In genomic region chr11:84828616-84829015, GRCh38 we compare ENCODE assay signal across 11 cellular contexts.
"Had no signal": no experiment of that assay in that cellular context is flagged by ENCODE, and none has a peak within 500 bp of the region (broad histone marks: within the 10 kb centered on the region; RNA-seq: fewer than 3 reads in every experiment).

No MANE protein-coding gene starts in this region.

- H3K27ac ChIP-seq: GM23248 had no signal

- H3K9me3 Mint-ChIP-seq: GM23338, H9, HFFc6 had no signal

- H3K4me2 ChIP-seq: GM23338 had no signal

- DNase-seq: GM23248, GOT3, H7, H9, HCEC 1CT, HFFc6 had no signal

- H3K9ac ChIP-seq: GM23248 had no signal

- H3K27ac Mint-ChIP-seq: GM23338, H9, HFFc6 had no signal

- H3K4me3 Mint-ChIP-seq: GM23338, H9, HFFc6 had no signal

- ATAC-seq: GM23338, HCT116 had no signal

- H3K4me3 ChIP-seq: GM23248, GM23338, HAP-1 had no signal

- H3K36me3 ChIP-seq: HAP-1 had no signal

- FAIRE-seq: H1, H54 had no signal

- H2AFZ ChIP-seq: GM23248, GM23338 had no signal

- H3K9me3 ChIP-seq: HAP-1 had no signal
